In genomic region chr1:62941780-62942179, GRCh38 we compare ENCODE assay signal across 1 cellular context.
TF ChIP-seq lines count a peak whose summit lies in the region.

No MANE protein-coding gene starts in this region.

TF ChIP-seq in H1, 55 proteins besides CTCF, POLR2A, EP300 and RAD21:
- TF ChIP-seq SIN3A (conservative IDR thresholded peaks at IDR 0.05 in 1 of 2, IDR thresholded peaks at IDR 0.05 in 1 of 2; ENCODE audit: low read depth in 1 of 2, low read length in 2 of 2) (no peak), JUN (IDR thresholded peaks at IDR 0.05; ENCODE audit: low read depth, low read length) (no peak), CBX8 (IDR thresholded peaks at IDR 0.05; ENCODE audit: borderline replicate concordance, low read depth, low read length) (no peak)
TF ChIP-seq in H1: peak in this region for 0.
